Comparison of ENCODE assay signal across 1 cellular context in the genomic region with DNA sequence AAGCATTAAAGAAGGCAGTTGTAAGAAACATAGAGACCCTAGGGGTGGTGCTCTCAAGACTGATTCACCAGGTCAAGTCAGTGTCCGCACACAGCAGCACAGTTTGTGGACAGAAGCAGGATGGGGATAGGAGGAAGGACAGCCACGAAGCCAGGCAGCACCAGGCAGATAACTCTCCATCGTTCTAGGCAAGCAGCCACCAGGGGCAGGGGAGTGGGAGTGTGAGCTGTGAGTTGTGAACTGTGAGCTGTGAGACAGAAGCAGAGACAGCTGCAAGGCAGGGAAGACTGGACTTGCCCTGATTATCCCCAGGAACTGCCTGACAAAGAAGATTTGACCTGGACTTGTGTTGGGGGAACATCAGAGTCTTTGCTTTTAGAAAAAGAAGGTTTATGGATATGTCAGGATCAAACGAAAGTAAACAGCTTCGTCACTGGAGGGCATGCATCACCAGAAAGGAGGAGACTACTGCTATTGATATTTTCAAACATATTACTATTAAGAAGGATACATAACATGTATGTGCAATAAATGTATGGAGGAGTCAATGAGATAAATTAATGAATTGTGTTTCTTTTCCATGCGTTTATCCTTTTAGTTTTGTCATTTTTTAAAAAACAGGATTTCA.
TF ChIP-seq lines count a peak whose summit lies in the region.

No MANE protein-coding gene starts in this region.

TF ChIP-seq in H1, 55 proteins besides CTCF, POLR2A, EP300 and RAD21:
- TF ChIP-seq RFX5 (IDR thresholded peaks at IDR 0.05; ENCODE audit: borderline replicate concordance, low read depth, low read length) (no peak), CTBP2 (IDR thresholded peaks at IDR 0.05; ENCODE audit: borderline replicate concordance, insufficient read depth, insufficient read length, low read length) (no peak), GTF2F1 (IDR thresholded peaks at IDR 0.05; ENCODE audit: borderline replicate concordance, low read depth, low read length) (no peak), ASH2L (IDR thresholded peaks at IDR 0.05; ENCODE audit: low read length) (no peak), PHF8 (conservative IDR thresholded peaks at IDR 0.05; ENCODE audit: low read depth, low read length) (no peak), CHD2 (IDR thresholded peaks at IDR 0.05; ENCODE audit: low read length) (no peak), EZH2 (IDR thresholded peaks at IDR 0.05; ENCODE audit: low read depth, low read length, severe bottlenecking) (no peak), SP1 (IDR thresholded peaks at IDR 0.05; ENCODE audit: low read depth, low read length) (no peak), POLR2AphosphoS5 (IDR thresholded peaks at IDR 0.05; ENCODE audit: low read depth, low read length) (no peak), CHD1 (IDR thresholded peaks at IDR 0.05; ENCODE audit: low read depth, low read length) (no peak), FOSL1 (IDR thresholded peaks at IDR 0.05; ENCODE audit: insufficient read depth, low read depth, low read length) (no peak), CREB1 (IDR thresholded peaks at IDR 0.05) (no peak), SP4 (IDR thresholded peaks at IDR 0.05; ENCODE audit: low read length) (no peak), RXRA (IDR thresholded peaks at IDR 0.05; ENCODE audit: insufficient read depth, low read depth, low read length) (no peak), MAFK (IDR thresholded peaks at IDR 0.05; ENCODE audit: low read depth, low read length) (no peak), KDM1A (IDR thresholded peaks at IDR 0.05; ENCODE audit: borderline replicate concordance, low read length) (no peak), CEBPB (IDR thresholded peaks at IDR 0.05; ENCODE audit: low read depth, low read length) (no peak), TAF1 (IDR thresholded peaks at IDR 0.05; ENCODE audit: low read depth, low read length) (no peak), TAF7 (optimal IDR thresholded peaks at IDR 0.05; ENCODE audit: borderline replicate concordance, low read depth, low read length) (no peak)
- TF ChIP-seq, protein P1, sequence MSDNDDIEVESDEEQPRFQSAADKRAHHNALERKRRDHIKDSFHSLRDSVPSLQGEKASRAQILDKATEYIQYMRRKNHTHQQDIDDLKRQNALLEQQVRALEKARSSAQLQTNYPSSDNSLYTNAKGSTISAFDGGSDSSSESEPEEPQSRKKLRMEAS (IDR thresholded peaks at IDR 0.05), result no peak
